In the genomic region with DNA sequence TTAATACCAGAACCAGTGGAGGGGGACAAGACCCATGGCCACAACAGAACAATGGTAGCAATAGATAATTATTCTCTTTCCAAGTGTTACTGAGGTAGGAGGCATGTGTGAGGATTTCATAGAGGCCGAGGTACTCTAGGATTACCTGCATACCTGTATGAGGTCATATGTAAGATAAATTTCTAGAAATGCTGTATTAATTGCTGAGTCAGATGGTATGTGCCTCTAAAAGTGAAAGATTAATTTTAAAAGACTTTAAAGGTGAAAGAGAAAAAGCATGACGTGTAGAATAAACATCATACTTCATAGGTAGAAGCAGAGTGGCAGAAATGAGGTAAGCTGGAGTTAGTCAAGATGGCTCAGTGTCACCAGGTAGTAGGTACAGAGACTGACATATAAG, we compare ENCODE assay signal across 26 cellular contexts.
"Had no signal": no experiment of that assay in that cellular context is flagged by ENCODE, and none has a peak within 500 bp of the region (broad histone marks: within the 10 kb centered on the region; RNA-seq: fewer than 3 reads in every experiment).

No MANE protein-coding gene starts in this region.

- H3K36me3 Mint-ChIP-seq: natural killer cell treated with Interleukin-12 subunit alpha and Interleukin-12 subunit beta and Interleukin-15 and Interleukin-18, amount 100 ng/mL, for 72 hours had no signal

- DNase-seq: hypothalamus; immature natural killer cell; left ventricle myocardium inferior; midbrain; mucosa of descending colon; naive thymus-derived CD4-positive, alpha-beta T cell; ovary; retina; right cardiac atrium; sigmoid colon; stimulated activated CD4-positive, alpha-beta T cell treated with anti-CD3 and anti-CD28 coated beads, Interleukin-1b, Interleukin-23, amount 100 ng/mL, for 48 hours; stimulated activated CD4-positive, alpha-beta T cell treated with anti-CD3 and anti-CD28 coated beads, Interleukin-2, amount 100 ng/mL, for 48 hours; stimulated activated CD4-positive, alpha-beta T cell treated with anti-CD3 and anti-CD28 coated beads, Interleukin-4, amount 100 ng/mL, for 4 hours; stimulated activated CD8-positive, alpha-beta memory T cell treated with anti-CD3 and anti-CD28 coated beads, Interleukin-4, amount 100 ng/mL, for 48 hours; stimulated activated naive CD8-positive, alpha-beta T cell treated with anti-CD3 and anti-CD28 coated beads, Interleukin-15, Interleukin-2, amounts not matched to agents 100 U/mL and 50 U/mL, for 24 hours; stomach; tibial artery; uterus had no signal

- H3K27me3 ChIP-seq: ovary, sigmoid colon, stomach, tibial artery, uterus had no signal

- FAIRE-seq: islet of Langerhans, kidney had no signal

- H3K4me1 ChIP-seq: prostate gland, uterus had no signal

- H3K9me3 ChIP-seq: left ventricle myocardium inferior, mucosa of descending colon, ovary, prostate gland, sigmoid colon, stomach, thoracic aorta, tibial artery, uterus had no signal

- H3K27ac ChIP-seq: left ventricle myocardium inferior, ovary, prostate gland, sigmoid colon, stomach, thoracic aorta, tibial artery, uterus had no signal

- H3K4me1 Mint-ChIP-seq: immature natural killer cell; memory B cell; naive thymus-derived CD4-positive, alpha-beta T cell; stimulated activated memory B cell treated with anti-CD40 and anti-IgM and Interleukin-4, amounts not matched to agents 10 μg/mL and 1 μg/mL and 100 μg/mL, for 72 hours had no signal

- H3K36me3 ChIP-seq: ovary, prostate gland, thoracic aorta, uterus had no signal

- H3K27me3 Mint-ChIP-seq: memory B cell; naive thymus-derived CD4-positive, alpha-beta T cell; natural killer cell treated with Interleukin-12 subunit alpha and Interleukin-12 subunit beta and Interleukin-15 and Interleukin-18, amount 100 ng/mL, for 72 hours; stimulated activated memory B cell treated with anti-CD40 and anti-IgM and Interleukin-4, amounts not matched to agents 10 μg/mL and 1 μg/mL and 100 μg/mL, for 72 hours had no signal

- H3K4me3 ChIP-seq: left ventricle myocardium inferior, mucosa of descending colon, ovary, prostate gland, sigmoid colon, smooth muscle cell, stomach, thoracic aorta, tibial artery, uterus had no signal

- H3K4me2 ChIP-seq: smooth muscle cell had no signal

- H3K27ac Mint-ChIP-seq: immature natural killer cell; memory B cell; naive thymus-derived CD4-positive, alpha-beta T cell; natural killer cell treated with Interleukin-12 subunit alpha and Interleukin-12 subunit beta and Interleukin-15 and Interleukin-18, amount 100 ng/mL, for 72 hours; stimulated activated memory B cell treated with anti-CD40 and anti-IgM and Interleukin-4, amounts not matched to agents 10 μg/mL and 1 μg/mL and 100 μg/mL, for 72 hours had no signal

- ATAC-seq: mucosa of descending colon; naive thymus-derived CD4-positive, alpha-beta T cell; natural killer cell treated with Interleukin-12 subunit alpha and Interleukin-12 subunit beta and Interleukin-15 and Interleukin-18, amount 100 ng/mL, for 72 hours; right cardiac atrium; stimulated activated memory B cell treated with anti-CD40 and anti-IgM and Interleukin-4, amounts not matched to agents 10 μg/mL and 1 μg/mL and 100 μg/mL, for 72 hours; stimulated activated naive CD8-positive, alpha-beta T cell treated with anti-CD3 and anti-CD28 coated beads, Interleukin-15, Interleukin-2, amounts not matched to agents 100 U/mL and 50 U/mL, for 24 hours had no signal

- H3K4me3 Mint-ChIP-seq: immature natural killer cell; memory B cell; naive thymus-derived CD4-positive, alpha-beta T cell; natural killer cell treated with Interleukin-12 subunit alpha and Interleukin-12 subunit beta and Interleukin-15 and Interleukin-18, amount 100 ng/mL, for 72 hours; stimulated activated memory B cell treated with anti-CD40 and anti-IgM and Interleukin-4, amounts not matched to agents 10 μg/mL and 1 μg/mL and 100 μg/mL, for 72 hours had no signal

- H3K9me3 Mint-ChIP-seq: immature natural killer cell; memory B cell; naive thymus-derived CD4-positive, alpha-beta T cell; natural killer cell treated with Interleukin-12 subunit alpha and Interleukin-12 subunit beta and Interleukin-15 and Interleukin-18, amount 100 ng/mL, for 72 hours; stimulated activated memory B cell treated with anti-CD40 and anti-IgM and Interleukin-4, amounts not matched to agents 10 μg/mL and 1 μg/mL and 100 μg/mL, for 72 hours had no signal
